In genomic region chr15:89750560-89751542, GRCh38 we compare ENCODE assay signal across 8 cellular contexts. TPM values are rescaled to one million over a fixed set of nuclear protein-coding genes. Genes with fewer than 3 reads are reported as not detected.
DNase-seq lines count a peak whose midpoint lies in the region; ATAC-seq and TF ChIP-seq lines count a peak whose summit lies in the region.

TSS of gene MESP1 (minus strand) at chr15:89751249. CDS start at chr15:89751231, 18 bp downstream.

- H3K14ac ChIP-seq in trophoblast cell (ENCODE audit: low read length), result peak within 1 kb of the TSS; percentile 38

- H3K4ac ChIP-seq in trophoblast cell (ENCODE audit: low read depth, low read length), result peak within 1 kb of the TSS; percentile 66

- peaks cover 2% of the 10 kb centered on the region for H3K36me3 Mint-ChIP-seq in activated naive CD8-positive, alpha-beta T cell treated with anti-CD3 and anti-CD28 coated beads, Interleukin-2, amount 10 ng/mL, durations not matched to agents 7 days and 5 days

- WGBS in trophoblast cell (ENCODE audit: extremely low coverage, insufficient coverage, insufficient read length), result no CpG with 5 or more reads among the region's 114 CpGs
- WGBS in tibial nerve, 2 donors, result 8 to 11% methylated on average over 33 to 34 of the region's 114 CpGs

- H3K4me1 ChIP-seq in cardiac muscle cell (ENCODE audit: low read depth) (no peaks in the 10 kb centered on the region), trophoblast cell (ENCODE audit: control insufficient read depth in 1 of 2, insufficient read depth in 2 of 2, low read length in 2 of 2) (peaks cover 29 to 34% of the 10 kb centered on the region in 2 experiments), tibial nerve (peaks cover 0 to 17% (median 11%) of the 10 kb centered on the region in 4 donors)

- no peaks in the 10 kb centered on the region for H3K36me3 ChIP-seq in cardiac muscle cell
- H3K36me3 ChIP-seq in trophoblast cell (ENCODE audit: control insufficient read depth in 1 of 2, insufficient read depth in 2 of 2, low read length in 2 of 2), result no peaks in the 10 kb centered on the region
- no peaks in the 10 kb centered on the region for H3K36me3 ChIP-seq in tibial nerve

- H4K8ac ChIP-seq in trophoblast cell (ENCODE audit: low read depth, low read length), result peak within 1 kb of the TSS; percentile 50

- TF ChIP-seq CTCF in GM12873 (IDR thresholded peaks at IDR 0.05; ENCODE audit: insufficient read depth, low read depth, low read length, missing control alignments), result peak; percentile 73
- peak; percentile 68 for TF ChIP-seq CTCF in cardiac muscle cell (IDR thresholded peaks at IDR 0.05; ENCODE audit: low read depth, low read length)
- peak; percentile 67 to 98 (median 83) for TF ChIP-seq CTCF in tibial nerve (IDR thresholded peaks at IDR 0.05)

- no peak within 1 kb of the TSS for H3K18ac ChIP-seq in trophoblast cell (ENCODE audit: low read length)

- peak within 1 kb of the TSS; percentile 85 for H3K4me2 ChIP-seq in trophoblast cell (ENCODE audit: low read length)

- H3K27me3 Mint-ChIP-seq in activated naive CD8-positive, alpha-beta T cell treated with anti-CD3 and anti-CD28 coated beads, Interleukin-2, amount 10 ng/mL, durations not matched to agents 7 days and 5 days, result peaks cover 27% of the 10 kb centered on the region

- TF ChIP-seq POLR2A in tibial nerve (IDR thresholded peaks at IDR 0.05), result peak in 1 of 2 donors; percentile 64

- H2BK120ac ChIP-seq in trophoblast cell (ENCODE audit: insufficient read depth, low read length, poor library complexity), result peak within 1 kb of the TSS; percentile 8

- H3K9me3 ChIP-seq in cardiac muscle cell (ENCODE audit: low read depth) (no peaks in the 10 kb centered on the region), trophoblast cell (ENCODE audit: insufficient read depth, low read depth, low read length) (peaks cover 7% of the 10 kb centered on the region), tibial nerve (no peaks in the 10 kb centered on the region)

- H3K27ac Mint-ChIP-seq in activated naive CD8-positive, alpha-beta T cell treated with anti-CD3 and anti-CD28 coated beads, Interleukin-2, amount 10 ng/mL, durations not matched to agents 7 days and 5 days, result peak within 1 kb of the TSS; percentile 73

- H3K4me3 Mint-ChIP-seq in activated naive CD8-positive, alpha-beta T cell treated with anti-CD3 and anti-CD28 coated beads, Interleukin-2, amount 10 ng/mL, durations not matched to agents 7 days and 5 days, result peak within 1 kb of the TSS; percentile 77

- peak; percentile 74 for DNase-seq in NCI-H1105 (lab: John Stamatoyannopoulos, UW)
- DNase-seq in SKM-1 (lab: John Stamatoyannopoulos, UW; ENCODE audit: unreplicated experiment), result peak; percentile 85
- peak; percentile 92 for DNase-seq in activated naive CD8-positive, alpha-beta T cell treated with anti-CD3 and anti-CD28 coated beads, Interleukin-2, amount 10 ng/mL, durations not matched to agents 7 days and 5 days
- DNase-seq in cardiac muscle cell (ENCODE audit: low read depth in 1 of 2, low spot score in 1 of 2), result peak; percentile 92 to 96
- peak; percentile 96 for DNase-seq in trophoblast cell
- peak; percentile 76 to 82 for DNase-seq in tibial nerve (ENCODE audit: low spot score in 2 of 2)

- peak within 1 kb of the TSS; percentile 12 for H3K9ac ChIP-seq in trophoblast cell (ENCODE audit: low read length)

- H3K23ac ChIP-seq in trophoblast cell (ENCODE audit: low read length), result no peak within 1 kb of the TSS

- H3K9me3 Mint-ChIP-seq in activated naive CD8-positive, alpha-beta T cell treated with anti-CD3 and anti-CD28 coated beads, Interleukin-2, amount 10 ng/mL, durations not matched to agents 7 days and 5 days, result no peaks in the 10 kb centered on the region

- peak within 1 kb of the TSS; percentile 21 for H4K12ac ChIP-seq in trophoblast cell (ENCODE audit: low read depth, low read length)

- H3K4me1 Mint-ChIP-seq in activated naive CD8-positive, alpha-beta T cell treated with anti-CD3 and anti-CD28 coated beads, Interleukin-2, amount 10 ng/mL, durations not matched to agents 7 days and 5 days, result peaks cover 2% of the 10 kb centered on the region

- H2AFZ ChIP-seq in trophoblast cell (ENCODE audit: insufficient read depth, low read length, poor library complexity), result peak within 1 kb of the TSS; percentile 61

- peaks cover 42% of the 10 kb centered on the region for H3K27me3 ChIP-seq in cardiac muscle cell
- H3K27me3 ChIP-seq in trophoblast cell (ENCODE audit: insufficient read depth, low read length), result peaks cover 30% of the 10 kb centered on the region
- peaks cover 0 to 33% of the 10 kb centered on the region in 2 donors for H3K27me3 ChIP-seq in tibial nerve

- no peak within 1 kb of the TSS for H2BK5ac ChIP-seq in trophoblast cell (ENCODE audit: low read depth, low read length, poor library complexity)

- peak; percentile 88 for ATAC-seq in HG02678 (IDR thresholded peaks at IDR 0.05; ENCODE audit: unreplicated experiment)
- ATAC-seq in activated naive CD8-positive, alpha-beta T cell treated with anti-CD3 and anti-CD28 coated beads, Interleukin-2, amount 10 ng/mL, durations not matched to agents 7 days and 5 days (ENCODE audit: low read depth), result peak; percentile 94

- peak within 1 kb of the TSS; percentile 56 for H4K91ac ChIP-seq in trophoblast cell (ENCODE audit: low read depth, low read length)

- peak in 1 of 2 donors; percentile 54 for TF ChIP-seq EP300 in tibial nerve (IDR thresholded peaks at IDR 0.05)

- H3K4me3 ChIP-seq in cardiac muscle cell (peak within 1 kb of the TSS; percentile 62), trophoblast cell (ENCODE audit: low read depth, low read length) (peak within 1 kb of the TSS; percentile 69), tibial nerve (peak within 1 kb of the TSS; percentile 49 to 87 (median 65))

- no peak within 1 kb of the TSS for H2BK12ac ChIP-seq in trophoblast cell (ENCODE audit: low read length)

- no peak within 1 kb of the TSS for H3K27ac ChIP-seq in cardiac muscle cell
- H3K27ac ChIP-seq in trophoblast cell (ENCODE audit: low read depth, low read length), result peak within 1 kb of the TSS; percentile 24
- peak within 1 kb of the TSS in 3 of 4 donors; percentile 23 to 74 (median 74) for H3K27ac ChIP-seq in tibial nerve

- H3K79me1 ChIP-seq in trophoblast cell (ENCODE audit: low read length), result peaks cover 9% of the 10 kb centered on the region

- POLR2A ChIA-PET in activated naive CD8-positive, alpha-beta T cell treated with anti-CD3 and anti-CD28 coated beads, Interleukin-2, amount 10 ng/mL, durations not matched to agents 7 days and 5 days (lab: Charles Lee), result interaction anchor here (0.5 to 0.9 kb wide), 3 partner anchors 11 to 238 kb away, joined by 3 read pairs; no protein-coding TSS in a partner anchor

- peak within 1 kb of the TSS; percentile 45 for H2AK5ac ChIP-seq in trophoblast cell (ENCODE audit: low read length)

- H3K79me2 ChIP-seq in trophoblast cell (ENCODE audit: control insufficient read depth, insufficient read depth, low read length, poor library complexity), result peaks cover 4% of the 10 kb centered on the region

RNA-seq across cellular contexts. Expression of gene MESP1, which starts in this region (rescaled TPM):
- total RNA-seq in activated naive CD8-positive, alpha-beta T cell treated with anti-CD3 and anti-CD28 coated beads, Interleukin-2, amount 10 ng/mL, durations not matched to agents 7 days and 5 days, result 1 to 10 TPM; 1.8 to 2.1 TPM
- 1.9 and 5.3 TPM in 2 replicates for total RNA-seq in cardiac muscle cell
- polyA plus RNA-seq in cardiac muscle cell, result 9.3 and 9.9 TPM in 2 replicates
- 0.04 and 0.10 TPM in 2 replicates for polyA plus RNA-seq in trophoblast cell (2013)
- 10 to 100 TPM in 1 of 4 donors, 1 to 10 TPM in 3; 3.5 to 10.5 (median 6.2) TPM for total RNA-seq in tibial nerve
